Comparison of ENCODE assay signal across 17 cellular contexts in genomic region chr9:20376780-20377179, GRCh38.
DNase-seq lines count a peak whose midpoint lies in the region; ATAC-seq and TF ChIP-seq lines count a peak whose summit lies in the region.
"Had no signal": no experiment of that assay in that cellular context is flagged by ENCODE, and none has a peak within 500 bp of the region (broad histone marks: within the 10 kb centered on the region; RNA-seq: fewer than 3 reads in every experiment).

No MANE protein-coding gene starts in this region.

- intact Hi-C loops in cardiac septum (cut with DNase I), result no loop called here

- peak overlapping the region; percentile 48 for H3K4me3 Mint-ChIP-seq in activated naive CD8-positive, alpha-beta T cell
- H3K4me3 Mint-ChIP-seq in activated naive CD8-positive, alpha-beta T cell treated with anti-CD3 and anti-CD28 coated beads for 36 hours, result no peak overlapping the region
- H3K4me3 Mint-ChIP-seq in nephron progenitor cell, result peak overlapping the region; percentile 55
- H3K4me3 Mint-ChIP-seq: activated CD8-positive, alpha-beta memory T cell treated with anti-CD3 and anti-CD28 coated beads, Interleukin-2, amount 10 ng/mL, durations not matched to agents 7 days and 5 days had no signal

- H3K4me1 Mint-ChIP-seq in activated naive CD8-positive, alpha-beta T cell (ENCODE audit: low read depth), result peaks cover 64% of the 10 kb centered on the region
- H3K4me1 Mint-ChIP-seq in activated naive CD8-positive, alpha-beta T cell treated with anti-CD3 and anti-CD28 coated beads for 36 hours, result peaks cover 47% of the 10 kb centered on the region
- peaks cover 59% of the 10 kb centered on the region for H3K4me1 Mint-ChIP-seq in nephron progenitor cell
- H3K4me1 Mint-ChIP-seq: activated CD8-positive, alpha-beta memory T cell treated with anti-CD3 and anti-CD28 coated beads, Interleukin-2, amount 10 ng/mL, durations not matched to agents 7 days and 5 days had no signal

- H3K36me3 ChIP-seq in adipocyte (ENCODE audit: control insufficient read depth, insufficient read depth, low read length, severe bottlenecking), result no peaks in the 10 kb centered on the region
- H3K36me3 ChIP-seq in brain microvascular endothelial cell (replicated peaks), result no peaks in the 10 kb centered on the region
- H3K36me3 ChIP-seq: MG63, pancreas, vagina had no signal

- TF ChIP-seq CTCF in nephron progenitor cell (IDR thresholded peaks at IDR 0.05), result no peak
- TF ChIP-seq CTCF in brain microvascular endothelial cell (IDR thresholded peaks at IDR 0.05; ENCODE audit: low read depth, low read length, missing control alignments), result no peak

- H3K9me3 ChIP-seq in adipocyte (ENCODE audit: control insufficient read depth, low read length), result no peaks in the 10 kb centered on the region
- H3K9me3 ChIP-seq: MG63, pancreas, SK-N-SH, vagina had no signal

- H3K27me3 ChIP-seq in adipocyte (replicated peaks; ENCODE audit: control insufficient read depth, insufficient read depth, low read length), result no peaks in the 10 kb centered on the region
- no peaks in the 10 kb centered on the region for H3K27me3 ChIP-seq in brain microvascular endothelial cell (replicated peaks)
- H3K27me3 ChIP-seq: MG63, pancreas, vagina had no signal

- in situ Hi-C loops in brain microvascular endothelial cell (cut with HindIII; ENCODE audit: low pct_ligation_motif_present, low sequenced_read_pairs), result no loop called here

- DNase-seq in activated naive CD8-positive, alpha-beta T cell treated with anti-CD3 and anti-CD28 coated beads for 36 hours, result no peak
- no peak for DNase-seq in adipocyte (ENCODE audit: low read depth)
- DNase-seq in nephron progenitor cell, result no peak
- no peak for DNase-seq in cardiac septum (ENCODE audit: low spot score)
- no peak for DNase-seq in brain microvascular endothelial cell
- no peak for DNase-seq in activated effector memory CD4-positive, alpha-beta T cell treated with anti-CD3 and anti-CD28 coated beads, Interleukin-2, amount 50 U/mL, for 16 hours
- DNase-seq: activated CD8-positive, alpha-beta memory T cell treated with anti-CD3 and anti-CD28 coated beads, Interleukin-2, amount 10 ng/mL, durations not matched to agents 7 days and 5 days; MG63; NCI-H2029; NCI-H524 treated with DMSO at 0.1 percent for 48 hours; pancreas; PC-9; SK-N-SH; stimulated activated naive CD4-positive, alpha-beta T cell treated with Interleukin-2 at 50 U/mL for 16 hours had no signal

- H3K27ac ChIP-seq in brain microvascular endothelial cell, result no peak overlapping the region
- H3K27ac ChIP-seq: pancreas, PC-9, vagina had no signal

- H3K4me1 ChIP-seq in adipocyte (ENCODE audit: control insufficient read depth, insufficient read depth, low read length), result peaks cover 13% of the 10 kb centered on the region
- H3K4me1 ChIP-seq: pancreas, vagina had no signal

- no peaks in the 10 kb centered on the region for H3K9me3 Mint-ChIP-seq in activated naive CD8-positive, alpha-beta T cell (ENCODE audit: low read depth)
- H3K9me3 Mint-ChIP-seq in activated naive CD8-positive, alpha-beta T cell treated with anti-CD3 and anti-CD28 coated beads for 36 hours, result no peaks in the 10 kb centered on the region
- peaks cover 17% of the 10 kb centered on the region for H3K9me3 Mint-ChIP-seq in nephron progenitor cell

- H3K36me3 Mint-ChIP-seq in activated naive CD8-positive, alpha-beta T cell, result peaks cover 15% of the 10 kb centered on the region
- peaks cover 31% of the 10 kb centered on the region for H3K36me3 Mint-ChIP-seq in activated naive CD8-positive, alpha-beta T cell treated with anti-CD3 and anti-CD28 coated beads for 36 hours
- peaks cover 47% of the 10 kb centered on the region for H3K36me3 Mint-ChIP-seq in nephron progenitor cell (ENCODE audit: low read depth)

- peak overlapping the region; percentile 62 for H3K27ac Mint-ChIP-seq in activated naive CD8-positive, alpha-beta T cell
- H3K27ac Mint-ChIP-seq in activated naive CD8-positive, alpha-beta T cell treated with anti-CD3 and anti-CD28 coated beads for 36 hours, result no peak overlapping the region
- peak overlapping the region; percentile 98 for H3K27ac Mint-ChIP-seq in nephron progenitor cell
- H3K27ac Mint-ChIP-seq: activated CD8-positive, alpha-beta memory T cell treated with anti-CD3 and anti-CD28 coated beads, Interleukin-2, amount 10 ng/mL, durations not matched to agents 7 days and 5 days had no signal

- H3K9ac ChIP-seq in adipocyte (ENCODE audit: low read length), result no peak overlapping the region
- H3K9ac ChIP-seq: SK-N-SH had no signal

- ATAC-seq in HG02678 (IDR thresholded peaks at IDR 0.05; ENCODE audit: unreplicated experiment), result peak; percentile 54
- ATAC-seq: activated CD8-positive, alpha-beta memory T cell treated with anti-CD3 and anti-CD28 coated beads, Interleukin-2, amount 10 ng/mL, durations not matched to agents 7 days and 5 days; pancreas had no signal

- peak overlapping the region; percentile 44 for H3K4me3 ChIP-seq in adipocyte (ENCODE audit: low read length)
- H3K4me3 ChIP-seq in brain microvascular endothelial cell (ENCODE audit: low read depth, low read length), result no peak overlapping the region
- H3K4me3 ChIP-seq: MG63, pancreas, PC-9, vagina had no signal

- no peaks in the 10 kb centered on the region for H3K27me3 Mint-ChIP-seq in activated naive CD8-positive, alpha-beta T cell
- H3K27me3 Mint-ChIP-seq in activated naive CD8-positive, alpha-beta T cell treated with anti-CD3 and anti-CD28 coated beads for 36 hours, result no peaks in the 10 kb centered on the region
- no peaks in the 10 kb centered on the region for H3K27me3 Mint-ChIP-seq in nephron progenitor cell (ENCODE audit: low read depth, poor library complexity)
- H3K27me3 Mint-ChIP-seq: activated CD8-positive, alpha-beta memory T cell treated with anti-CD3 and anti-CD28 coated beads, Interleukin-2, amount 10 ng/mL, durations not matched to agents 7 days and 5 days had no signal
